8 cellular contexts compared by ENCODE assay signal in genomic region chr6:32177182-32177787, GRCh38. TPM values are rescaled to one million over a fixed set of nuclear protein-coding genes. Genes with fewer than 3 reads are reported as not detected.
DNase-seq lines count a peak whose midpoint lies in the region; ATAC-seq, FAIRE-seq and TF ChIP-seq lines count a peak whose summit lies in the region.

No MANE protein-coding gene starts in this region.

- H3K36me3 ChIP-seq in lower lobe of right lung: peaks cover 22% of the 10 kb centered on the region
- peaks cover 0 to 27% (median 4%) of the 10 kb centered on the region in 3 donors for H3K36me3 ChIP-seq in tibial nerve

- peak overlapping the region; percentile 76 for H3K4me3 ChIP-seq in lower lobe of right lung
- H3K4me3 ChIP-seq in tibial nerve: peak overlapping the region; percentile 54 to 88 (median 71)

- in situ Hi-C loops in KBM-7 (cut with MboI; ENCODE audit: low pct_unique_long_range_greater_than_20kb, low sequenced_read_pairs): no loop called here

- peaks cover 45% of the 10 kb centered on the region for H3K4me1 ChIP-seq in lower lobe of right lung
- peaks cover 0 to 80% (median 32%) of the 10 kb centered on the region in 4 donors for H3K4me1 ChIP-seq in tibial nerve

- TF ChIP-seq EP300 in tibial nerve (IDR thresholded peaks at IDR 0.05): peak in 1 of 2 donors; percentile 72

- TF ChIP-seq CTCF in lower lobe of right lung (IDR thresholded peaks at IDR 0.05) (no peak), tibial nerve (IDR thresholded peaks at IDR 0.05) (no peak)

- ATAC-seq in HG03439 (IDR thresholded peaks at IDR 0.05; ENCODE audit: unreplicated experiment): peak; percentile 4
- ATAC-seq in lower lobe of right lung: peak; percentile 16 to 28

- intact Hi-C loops in lower lobe of right lung (cut with DNase I): no loop called here

- H3K27ac ChIP-seq in caudate nucleus (ENCODE audit: low read depth, low read length) (peak overlapping the region; percentile 99), lower lobe of right lung (peak overlapping the region; percentile 94), tibial nerve (peak overlapping the region; percentile 91 to 100 (median 95))

- H3K9me3 ChIP-seq in lower lobe of right lung (no peaks in the 10 kb centered on the region), tibial nerve (no peaks in the 10 kb centered on the region)

- DNase-seq in ELR (ENCODE audit: low read depth): peak; percentile 78
- peak; percentile 10 for DNase-seq in RCC 7860 (ENCODE audit: low spot score)
- peak in 12 of 61 donors; percentile 36 to 73 (median 64) for DNase-seq in caudate nucleus (lab: John Stamatoyannopoulos, UW)
- no peak for DNase-seq in lower lobe of right lung
- DNase-seq in tibial nerve (ENCODE audit: low spot score in 2 of 2): no peak
- no peak for DNase-seq in KBM-7
- DNase-seq in iPS-NIHi11 (ENCODE audit: low spot score): no peak

- peak; percentile 7 to 38 for TF ChIP-seq POLR2A in tibial nerve (IDR thresholded peaks at IDR 0.05)

- no peaks in the 10 kb centered on the region for H3K27me3 ChIP-seq in lower lobe of right lung (ENCODE audit: low read depth)
- no peaks in the 10 kb centered on the region for H3K27me3 ChIP-seq in tibial nerve

- WGBS in tibial nerve, 2 donors: 0% methylated on average over 20 of the region's 20 CpGs

- no peak for FAIRE-seq in RCC 7860 (lab: Jason Lieb, UNC)

RNA-seq across cellular contexts. Expression of gene RNF5, which starts 0.9 kb away (rescaled TPM):
- total RNA-seq in lower lobe of right lung (44.9 TPM), tibial nerve (100 to 1,000 TPM in 2 of 4 donors, 10 to 100 TPM in 2; 74.5 to 117 (median 107) TPM)

RNA-seq across cellular contexts. Expression of gene AGPAT1, which starts 1.4 kb away (rescaled TPM):
- total RNA-seq in lower lobe of right lung (51.2 TPM), tibial nerve (10 to 100 TPM; 45.3 to 52.2 (median 48.1) TPM)

RNA-seq across cellular contexts. Expression of gene AGER, which starts 6.8 kb away (rescaled TPM):
- 882 TPM for total RNA-seq in lower lobe of right lung
- 10 to 100 TPM in 1 of 4 donors, 1 to 10 TPM in 3; 4.0 to 12.7 (median 5.8) TPM for total RNA-seq in tibial nerve

RNA-seq across cellular contexts. Expression of gene PBX2, which starts 12.7 kb away (rescaled TPM):
- total RNA-seq in lower lobe of right lung (89.2 TPM), tibial nerve (10 to 100 TPM; 55.0 to 75.0 (median 61.9) TPM)

RNA-seq across cellular contexts. Expression of gene EGFL8, which starts 12.9 kb away (rescaled TPM):
- total RNA-seq in lower lobe of right lung: 13.4 TPM
- 100 to 1,000 TPM; 108 to 388 (median 270) TPM for total RNA-seq in tibial nerve

Comparison
In these comparisons a context has a peak if more than half of its experiments do, and no peak if none do; other contexts are left out.
1. DNase-seq: peak in ELR (single experiment) and RCC 7860 (single experiment); none in lower lobe of right lung (single experiment), tibial nerve (0 of 2), KBM-7 (single experiment) and iPS-NIHi11 (single experiment).
2. RNA of gene AGER, which starts 6.8 kb away (total RNA-seq): 882 TPM in lower lobe of right lung (single experiment); 4.0 to 12.7 TPM in tibial nerve; every median in the first group is over 10 times any median in the second.
3. Peak in every context shown above with its lines, with median percentiles within 50 percentile points of each other: H3K27ac ChIP-seq.